1 cellular context compared by ENCODE assay signal in genomic region chr11:128361451-128362020, GRCh38.
TF ChIP-seq lines count a peak whose summit lies in the region.

No MANE protein-coding gene starts in this region.

TF ChIP-seq in SK-N-SH treated with all-trans-retinoic acid at 6 μM for 48 hours, 23 proteins besides CTCF, POLR2A, EP300 and RAD21 (continued from another document):
- TF ChIP-seq, protein P1, sequence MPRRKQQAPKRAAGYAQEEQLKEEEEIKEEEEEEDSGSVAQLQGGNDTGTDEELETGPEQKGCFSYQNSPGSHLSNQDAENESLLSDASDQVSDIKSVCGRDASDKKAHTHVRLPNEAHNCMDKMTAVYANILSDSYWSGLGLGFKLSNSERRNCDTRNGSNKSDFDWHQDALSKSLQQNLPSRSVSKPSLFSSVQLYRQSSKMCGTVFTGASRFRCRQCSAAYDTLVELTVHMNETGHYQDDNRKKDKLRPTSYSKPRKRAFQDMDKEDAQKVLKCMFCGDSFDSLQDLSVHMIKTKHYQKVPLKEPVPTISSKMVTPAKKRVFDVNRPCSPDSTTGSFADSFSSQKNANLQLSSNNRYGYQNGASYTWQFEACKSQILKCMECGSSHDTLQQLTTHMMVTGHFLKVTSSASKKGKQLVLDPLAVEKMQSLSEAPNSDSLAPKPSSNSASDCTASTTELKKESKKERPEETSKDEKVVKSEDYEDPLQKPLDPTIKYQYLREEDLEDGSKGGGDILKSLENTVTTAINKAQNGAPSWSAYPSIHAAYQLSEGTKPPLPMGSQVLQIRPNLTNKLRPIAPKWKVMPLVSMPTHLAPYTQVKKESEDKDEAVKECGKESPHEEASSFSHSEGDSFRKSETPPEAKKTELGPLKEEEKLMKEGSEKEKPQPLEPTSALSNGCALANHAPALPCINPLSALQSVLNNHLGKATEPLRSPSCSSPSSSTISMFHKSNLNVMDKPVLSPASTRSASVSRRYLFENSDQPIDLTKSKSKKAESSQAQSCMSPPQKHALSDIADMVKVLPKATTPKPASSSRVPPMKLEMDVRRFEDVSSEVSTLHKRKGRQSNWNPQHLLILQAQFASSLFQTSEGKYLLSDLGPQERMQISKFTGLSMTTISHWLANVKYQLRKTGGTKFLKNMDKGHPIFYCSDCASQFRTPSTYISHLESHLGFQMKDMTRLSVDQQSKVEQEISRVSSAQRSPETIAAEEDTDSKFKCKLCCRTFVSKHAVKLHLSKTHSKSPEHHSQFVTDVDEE (CRISPR knock-in tag; IDR thresholded peaks at IDR 0.05), result no peak
- TF ChIP-seq, protein P2, sequence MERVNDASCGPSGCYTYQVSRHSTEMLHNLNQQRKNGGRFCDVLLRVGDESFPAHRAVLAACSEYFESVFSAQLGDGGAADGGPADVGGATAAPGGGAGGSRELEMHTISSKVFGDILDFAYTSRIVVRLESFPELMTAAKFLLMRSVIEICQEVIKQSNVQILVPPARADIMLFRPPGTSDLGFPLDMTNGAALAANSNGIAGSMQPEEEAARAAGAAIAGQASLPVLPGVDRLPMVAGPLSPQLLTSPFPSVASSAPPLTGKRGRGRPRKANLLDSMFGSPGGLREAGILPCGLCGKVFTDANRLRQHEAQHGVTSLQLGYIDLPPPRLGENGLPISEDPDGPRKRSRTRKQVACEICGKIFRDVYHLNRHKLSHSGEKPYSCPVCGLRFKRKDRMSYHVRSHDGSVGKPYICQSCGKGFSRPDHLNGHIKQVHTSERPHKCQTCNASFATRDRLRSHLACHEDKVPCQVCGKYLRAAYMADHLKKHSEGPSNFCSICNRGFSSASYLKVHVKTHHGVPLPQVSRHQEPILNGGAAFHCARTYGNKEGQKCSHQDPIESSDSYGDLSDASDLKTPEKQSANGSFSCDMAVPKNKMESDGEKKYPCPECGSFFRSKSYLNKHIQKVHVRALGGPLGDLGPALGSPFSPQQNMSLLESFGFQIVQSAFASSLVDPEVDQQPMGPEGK (CRISPR knock-in tag; IDR thresholded peaks at IDR 0.05; ENCODE audit: borderline replicate concordance), result no peak
- no peak for TF ChIP-seq ZC3H10 (CRISPR knock-in tag; IDR thresholded peaks at IDR 0.05)
- no peak for TF ChIP-seq ISL1 (CRISPR knock-in tag; IDR thresholded peaks at IDR 0.05)
- no peak for TF ChIP-seq SNAI2 (CRISPR knock-in tag; IDR thresholded peaks at IDR 0.05)
- TF ChIP-seq PPARA (CRISPR knock-in tag; IDR thresholded peaks at IDR 0.05; ENCODE audit: borderline replicate concordance), result no peak
